Comparison of ENCODE assay signal across 8 cellular contexts in the genomic region with DNA sequence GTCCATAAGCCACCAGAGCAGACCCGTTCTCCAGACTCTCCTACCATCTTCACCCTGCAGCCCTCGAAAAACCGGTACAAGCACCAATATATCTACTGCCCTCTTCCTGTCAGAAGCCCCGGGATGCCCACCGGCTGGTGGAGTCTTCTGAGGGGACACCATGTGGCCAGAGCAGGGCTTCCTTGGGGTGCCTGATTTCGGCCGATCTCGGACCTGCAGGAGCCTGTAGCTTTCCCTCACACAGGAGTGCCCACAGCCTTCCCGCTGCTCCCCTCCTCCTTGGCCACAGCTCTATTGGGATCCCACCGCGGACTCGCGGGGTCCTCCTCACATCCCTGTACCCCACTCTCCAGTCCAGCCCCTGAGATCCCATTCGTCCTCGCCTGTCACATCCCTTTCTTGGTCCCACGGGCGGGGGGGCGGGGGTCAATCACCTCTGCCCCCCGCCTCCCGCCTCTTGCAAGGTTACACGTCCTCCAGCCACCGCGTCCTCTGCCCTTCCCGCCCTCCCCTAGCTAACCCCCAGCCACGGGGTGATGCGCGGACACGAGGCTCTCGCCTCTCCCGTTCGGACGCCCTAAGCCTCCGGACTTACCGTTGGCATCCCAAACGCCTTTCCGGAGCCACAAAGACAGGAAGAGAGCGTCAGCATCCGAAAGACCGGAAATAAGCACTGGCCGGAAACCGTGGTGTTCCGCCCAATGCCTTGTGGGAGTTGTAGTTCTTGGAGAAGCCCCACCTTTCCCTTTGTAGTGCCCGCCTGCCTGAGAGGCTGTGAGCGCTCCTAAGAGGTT. TPM values are rescaled to one million over a fixed set of nuclear protein-coding genes. Genes with fewer than 3 reads are reported as not detected.
DNase-seq lines count a peak whose midpoint lies in the region; ATAC-seq and TF ChIP-seq lines count a peak whose summit lies in the region.

Gene SSR2, minus strand, starts transcription at position 659 of the 794 bp plus-strand sequence. CDS start 784 bp downstream, outside the sequence.

- peaks cover 2% of the 10 kb centered on the region for H3K36me3 ChIP-seq in kidney epithelial cell (ENCODE audit: control insufficient read depth, insufficient read depth, low read length)

- H3K4me3 ChIP-seq in kidney epithelial cell (ENCODE audit: low read depth, low read length), result peak within 1 kb of the TSS; percentile 87

- TF ChIP-seq CTCF in kidney epithelial cell (IDR thresholded peaks at IDR 0.05; ENCODE audit: insufficient read depth, low read length, poor library complexity, severe bottlenecking), result no peak

- peak; percentile 97 for DNase-seq in AG08395 (ENCODE audit: low spot score)
- peak; percentile 100 for DNase-seq in NCI-H345 treated with DMSO at 0.1 percent for 48 hours (lab: John Stamatoyannopoulos, UW; ENCODE audit: unreplicated experiment)
- peak; percentile 98 for DNase-seq in cerebellum (ENCODE audit: low spot score)
- peak; percentile 80 for DNase-seq in kidney epithelial cell (ENCODE audit: low read depth)
- peak; percentile 54 to 65 for DNase-seq in stimulated activated CD4-positive, alpha-beta T cell treated with anti-CD3 and anti-CD28 coated beads, Interleukin-1b, Interleukin-23, amount 100 ng/mL, for 1 hour (ENCODE audit: low read depth in 2 of 2)

- ATAC-seq in GM18909 (IDR thresholded peaks at IDR 0.05; ENCODE audit: poor library complexity, unreplicated experiment) (peak; percentile 94), HG03196 (IDR thresholded peaks at IDR 0.05; ENCODE audit: unreplicated experiment) (peak; percentile 94)
- peak; percentile 100 for ATAC-seq in activated CD4-positive, CD25-positive, alpha-beta regulatory T cell treated with anti-CD3 and anti-CD28 coated beads, Interleukin-2, amount 50 U/mL, for 24 hours

- H3K27me3 ChIP-seq in kidney epithelial cell (ENCODE audit: control insufficient read depth, insufficient read depth, low read length), result no peaks in the 10 kb centered on the region

RNA-seq across cellular contexts. Expression of gene SSR2, which starts in this region (rescaled TPM):
- total RNA-seq in cerebellum, result 119 TPM
- total RNA-seq in kidney epithelial cell, result 348 and 428 TPM in 2 replicates

Comparison
In these comparisons a context has a peak if more than half of its experiments do, and no peak if none do; other contexts are left out.
1. Peak in every context shown above with its lines: DNase-seq, ATAC-seq and H3K4me3 ChIP-seq.